In genomic region chr10:80196950-80197315, GRCh38 we compare ENCODE assay signal across 9 cellular contexts. TPM values are rescaled to one million over a fixed set of nuclear protein-coding genes. Genes with fewer than 3 reads are reported as not detected.
DNase-seq lines count a peak whose midpoint lies in the region; ATAC-seq, FAIRE-seq and TF ChIP-seq lines count a peak whose summit lies in the region.
"Had no signal": no experiment of that assay in that cellular context is flagged by ENCODE, and none has a peak within 500 bp of the region (broad histone marks: within the 10 kb centered on the region; RNA-seq: fewer than 3 reads in every experiment).

No MANE protein-coding gene starts in this region.

- peaks cover 11% of the 10 kb centered on the region for H3K36me3 ChIP-seq in CD4-positive, alpha-beta memory T cell (ENCODE audit: insufficient read depth, low read length)

- no peak for FAIRE-seq in GM12891 (lab: Jason Lieb, UNC)

- peaks cover 91% of the 10 kb centered on the region for H3K4me1 ChIP-seq in CD4-positive, alpha-beta memory T cell (ENCODE audit: insufficient read depth, low read length)

- H3K4me3 ChIP-seq in CD4-positive, alpha-beta memory T cell (ENCODE audit: low read length in 2 of 2) = no peak overlapping the region
- H3K4me3 ChIP-seq: SK-N-MC had no signal

- no peaks in the 10 kb centered on the region for H3K27me3 ChIP-seq in CD4-positive, alpha-beta memory T cell (ENCODE audit: insufficient read depth, low read length)

- H3K4me3 Mint-ChIP-seq in CD4-positive, alpha-beta memory T cell = peak overlapping the region in 7 of 8 donors; percentile 37 to 82 (median 69)
- H3K4me3 Mint-ChIP-seq in activated naive CD8-positive, alpha-beta T cell = peak overlapping the region; percentile 73
- H3K4me3 Mint-ChIP-seq in natural killer cell = peak overlapping the region; percentile 26

- H3K27ac Mint-ChIP-seq in CD4-positive, alpha-beta memory T cell = peak overlapping the region; percentile 73 to 94 (median 91)
- peak overlapping the region; percentile 97 for H3K27ac Mint-ChIP-seq in activated naive CD8-positive, alpha-beta T cell
- peak overlapping the region; percentile 92 to 93 for H3K27ac Mint-ChIP-seq in natural killer cell

- H3K36me3 Mint-ChIP-seq in CD4-positive, alpha-beta memory T cell = peaks cover 24 to 51% of the 10 kb centered on the region in 2 donors
- peaks cover 17% of the 10 kb centered on the region for H3K36me3 Mint-ChIP-seq in activated naive CD8-positive, alpha-beta T cell
- H3K36me3 Mint-ChIP-seq in natural killer cell = no peaks in the 10 kb centered on the region

- H3K27me3 Mint-ChIP-seq in CD4-positive, alpha-beta memory T cell = no peaks in the 10 kb centered on the region
- H3K27me3 Mint-ChIP-seq in activated naive CD8-positive, alpha-beta T cell = no peaks in the 10 kb centered on the region
- no peaks in the 10 kb centered on the region for H3K27me3 Mint-ChIP-seq in natural killer cell (ENCODE audit: low read depth in 2 of 2)

- TF ChIP-seq CTCF in natural killer cell (IDR thresholded peaks at IDR 0.05) = no peak

- intact Hi-C loops in CD4-positive, alpha-beta memory T cell (cut with micrococcal nuclease) = loop anchor here (1.0 kb wide), 2 partner anchors 7 to 10 kb away; no protein-coding TSS in a partner anchor
- intact Hi-C loops in natural killer cell (cut with micrococcal nuclease) = no loop called here

- H3K9me3 Mint-ChIP-seq in CD4-positive, alpha-beta memory T cell = peaks cover 0 to 1% (median 0%) of the 10 kb centered on the region in 8 donors
- peaks cover 3% of the 10 kb centered on the region for H3K9me3 Mint-ChIP-seq in activated naive CD8-positive, alpha-beta T cell (ENCODE audit: low read depth)
- peaks cover 0 to 3% of the 10 kb centered on the region in 2 donors for H3K9me3 Mint-ChIP-seq in natural killer cell

- H3K27ac ChIP-seq in CD4-positive, alpha-beta memory T cell (ENCODE audit: low read depth, low read length) = peak overlapping the region; percentile 59
- H3K27ac ChIP-seq: SK-N-MC had no signal

- CTCF ChIA-PET in CD4-positive, alpha-beta memory T cell (lab: Charles Lee; ENCODE audit: partially characterized antibody) = interaction anchor here (1.2 to 1.8 kb wide), 2 partner anchors 9 to 53 kb away, joined by 6 to 12 read pairs; no protein-coding TSS in a partner anchor

- ATAC-seq in GM21825 (IDR thresholded peaks at IDR 0.05; ENCODE audit: unreplicated experiment) = peak; percentile 7
- no peak for ATAC-seq in natural killer cell
- no peak for ATAC-seq in GM21737 (IDR thresholded peaks at IDR 0.05; ENCODE audit: unreplicated experiment)

- H3K9me3 ChIP-seq in CD4-positive, alpha-beta memory T cell (ENCODE audit: control insufficient read depth in 1 of 2, low read length in 2 of 2) = no peaks in the 10 kb centered on the region

- TF ChIP-seq POLR2A in GM12891 (IDR thresholded peaks at IDR 0.05; ENCODE audit: low read depth, low read length) = no peak

- no peak for DNase-seq in CD4-positive, alpha-beta memory T cell
- no peak for DNase-seq in natural killer cell
- no peak for DNase-seq in occipital lobe (lab: John Stamatoyannopoulos, UW)
- DNase-seq in GM12891 (ENCODE audit: insufficient read length, low spot score) = no peak
- no peak for DNase-seq in NCI-H1694 treated with DMSO at 0.1 percent for 48 hours (lab: John Stamatoyannopoulos, UW)

- POLR2A ChIA-PET in CD4-positive, alpha-beta memory T cell (lab: Charles Lee; ENCODE audit: partially characterized antibody) = interaction anchor here (1.9 to 5.4 kb wide), 3 partner anchors 9 to 53 kb away, joined by 5 to 53 read pairs (median 12); no protein-coding TSS in a partner anchor

- peaks cover 64 to 91% (median 75%) of the 10 kb centered on the region in 4 donors for H3K4me1 Mint-ChIP-seq in CD4-positive, alpha-beta memory T cell
- H3K4me1 Mint-ChIP-seq in activated naive CD8-positive, alpha-beta T cell (ENCODE audit: low read depth) = peaks cover 83% of the 10 kb centered on the region
- H3K4me1 Mint-ChIP-seq in natural killer cell = peaks cover 66 to 71% of the 10 kb centered on the region in 2 donors

TF ChIP-seq in GM12891, 5 proteins besides CTCF, POLR2A, EP300 and RAD21:
- TF ChIP-seq POU2F2 (IDR thresholded peaks at IDR 0.05; ENCODE audit: low read depth, low read length) = no peak
- no peak for TF ChIP-seq TAF1 (IDR thresholded peaks at IDR 0.05; ENCODE audit: low read depth, low read length)
- TF ChIP-seq PAX5 (IDR thresholded peaks at IDR 0.05; ENCODE audit: insufficient read depth, low read length, severe bottlenecking) = no peak
- TF ChIP-seq SPI1 (IDR thresholded peaks at IDR 0.05; ENCODE audit: low read depth, low read length) = no peak
- no peak for TF ChIP-seq POLR2AphosphoS5 (IDR thresholded peaks at IDR 0.05; ENCODE audit: low read depth, low read length)

RNA-seq across cellular contexts. Expression of gene ANXA11, which starts 8.4 kb away (rescaled TPM):
- total RNA-seq in CD4-positive, alpha-beta memory T cell = 100 to 1,000 TPM; 202 to 211 TPM
- polyA plus RNA-seq in CD4-positive, alpha-beta memory T cell = 100 to 1,000 TPM; 173 to 342 TPM
- 100 to 1,000 TPM; 213 to 264 (median 245) TPM for total RNA-seq in natural killer cell
- total RNA-seq in occipital lobe = 2.3 TPM
- 183 TPM for polyA plus RNA-seq in GM12891 (2012; ENCODE audit: low read depth, missing spikeins)

Comparison
In these comparisons a context has a peak if more than half of its experiments do, and no peak if none do; other contexts are left out.
1. RNA of gene ANXA11, which starts 8.4 kb away (total RNA-seq): 213 to 264 TPM in natural killer cell and 202 to 211 TPM in CD4-positive, alpha-beta memory T cell; 2.3 TPM in occipital lobe (single experiment); every median in the first group is over 10 times any median in the second.
2. Peak in every context shown above with its lines, with median percentiles within 50 percentile points of each other: H3K27ac Mint-ChIP-seq and H3K4me3 Mint-ChIP-seq.